In genomic region chr2:64454316-64455030, GRCh38 we compare ENCODE assay signal across 8 cellular contexts. TPM values are rescaled to one million over a fixed set of nuclear protein-coding genes. Genes with fewer than 3 reads are reported as not detected.
DNase-seq lines count a peak whose midpoint lies in the region; ATAC-seq and TF ChIP-seq lines count a peak whose summit lies in the region.

No MANE protein-coding gene starts in this region.

- peak; percentile 79 for ATAC-seq in DND-41 (ENCODE audit: insufficient read depth, low read depth)
- ATAC-seq in GM21390 (IDR thresholded peaks at IDR 0.05; ENCODE audit: unreplicated experiment) = peak; percentile 65

- H3K4me2 ChIP-seq in DND-41 (ENCODE audit: insufficient read depth, low read length) = peak overlapping the region; percentile 65

- peaks cover 3% of the 10 kb centered on the region; the same call in 1 of the 2 replicates for H3K4me1 ChIP-seq in DND-41 (ENCODE audit: insufficient read depth, low read length)
- H3K4me1 ChIP-seq in HUES64 (ENCODE audit: insufficient read depth, low read length) = peaks cover 23% of the 10 kb centered on the region
- H3K4me1 ChIP-seq in iPS-20b (ENCODE audit: insufficient read depth, low read length) = peaks cover 29% of the 10 kb centered on the region; the same call in 1 of the 2 replicates
- H3K4me1 ChIP-seq in skeletal muscle tissue (ENCODE audit: control insufficient read depth in 3 of 3, insufficient read depth in 3 of 3, low read length in 3 of 3) = peaks cover 24 to 49% (median 29%) of the 10 kb centered on the region in 3 donors

- no peak for TF ChIP-seq CTCF in DND-41 (IDR thresholded peaks at IDR 0.05; ENCODE audit: borderline replicate concordance, extremely low read depth, low read length, poor library complexity, severe bottlenecking)
- TF ChIP-seq CTCF in WERI-Rb-1 (IDR thresholded peaks at IDR 0.05; ENCODE audit: low read depth, low read length) = no peak

- H3K9me3 ChIP-seq in DND-41 (ENCODE audit: insufficient read depth, low read length, severe bottlenecking) (no peaks in the 10 kb centered on the region), HUES64 (ENCODE audit: insufficient read depth, low read depth, low read length) (no peaks in the 10 kb centered on the region), WERI-Rb-1 (ENCODE audit: severe bottlenecking) (no peaks in the 10 kb centered on the region), iPS-20b (ENCODE audit: insufficient read depth, low read depth, low read length) (no peaks in the 10 kb centered on the region), skeletal muscle tissue (ENCODE audit: control insufficient read depth in 3 of 3, low read length in 3 of 3) (no peaks in the 10 kb centered on the region)

- in situ Hi-C loops in T47D (cut with HindIII; ENCODE audit: low pct_unique_long_range_greater_than_20kb, low sequenced_read_pairs) = no loop called here

- H3K9ac ChIP-seq in DND-41 (ENCODE audit: low read depth, low read length) (0 out of 2 replicates have a peak overlapping the region, but pooled peaks have one; percentile 28), HUES64 (ENCODE audit: low read depth, low read length) (peak overlapping the region; percentile 83), iPS-20b (ENCODE audit: low read depth, low read length) (peak overlapping the region; percentile 69), skeletal muscle tissue (ENCODE audit: low read depth in 1 of 3, low read length in 3 of 3) (peak overlapping the region; percentile 87 to 89 (median 87))

- no peaks in the 10 kb centered on the region for H3K36me3 ChIP-seq in DND-41 (ENCODE audit: insufficient read depth, low read length)
- peaks cover 35% of the 10 kb centered on the region for H3K36me3 ChIP-seq in HUES64 (ENCODE audit: insufficient read depth, low read length)
- peaks cover 20% of the 10 kb centered on the region for H3K36me3 ChIP-seq in WERI-Rb-1
- H3K36me3 ChIP-seq in iPS-20b (ENCODE audit: insufficient read depth, low read depth, low read length) = peaks cover 35% of the 10 kb centered on the region
- peaks cover 12 to 27% (median 26%) of the 10 kb centered on the region in 3 donors for H3K36me3 ChIP-seq in skeletal muscle tissue (ENCODE audit: control insufficient read depth in 3 of 3, insufficient read depth in 3 of 3, low read length in 3 of 3)

- H3K27me3 ChIP-seq in DND-41 (ENCODE audit: insufficient read depth, low read length, poor library complexity) (peaks cover 61% of the 10 kb centered on the region), HUES64 (ENCODE audit: insufficient read depth, low read length) (no peaks in the 10 kb centered on the region), WERI-Rb-1 (ENCODE audit: insufficient read depth, low read depth, severe bottlenecking) (no peaks in the 10 kb centered on the region), iPS-20b (ENCODE audit: insufficient read depth, low read length) (no peaks in the 10 kb centered on the region), skeletal muscle tissue (ENCODE audit: control insufficient read depth in 3 of 3, insufficient read depth in 3 of 3, low read length in 3 of 3) (no peaks in the 10 kb centered on the region)

- no peaks in the 10 kb centered on the region for H3K79me2 ChIP-seq in DND-41 (ENCODE audit: insufficient read depth, low read length)

- H3K4me3 ChIP-seq in DND-41 (ENCODE audit: low read depth in 1 of 2, low read length in 2 of 2) (peak overlapping the region in 1 of 2 experiments; percentile 50; a peak in 2 of 4 replicates), HUES64 (ENCODE audit: low read length) (peak overlapping the region; percentile 77), WERI-Rb-1 (ENCODE audit: low read depth, low read length) (peak overlapping the region; percentile 86), iPS-20b (ENCODE audit: low read length) (peak overlapping the region; percentile 88), skeletal muscle tissue (ENCODE audit: low read length in 3 of 3) (peak overlapping the region; percentile 68 to 86 (median 86))

- H3K27ac ChIP-seq in DND-41 (ENCODE audit: low read length) = no peak overlapping the region
- H3K27ac ChIP-seq in HUES64 (ENCODE audit: low read depth, low read length) = peak overlapping the region; percentile 95; the same call in 1 of the 2 replicates
- peak overlapping the region; percentile 91 for H3K27ac ChIP-seq in WERI-Rb-1
- no peak overlapping the region for H3K27ac ChIP-seq in iPS-20b (ENCODE audit: low read length)
- peak overlapping the region; percentile 96 for H3K27ac ChIP-seq in skeletal muscle tissue (ENCODE audit: low read depth, low read length)

- H4K20me1 ChIP-seq in DND-41 (ENCODE audit: insufficient read depth, low read length) = no peaks in the 10 kb centered on the region

- WGBS in HUES64 = under 1% methylated on average over 96 of the region's 96 CpGs

- peak overlapping the region; percentile 50; the same call in 1 of the 2 replicates for H2AFZ ChIP-seq in DND-41 (ENCODE audit: low read depth, low read length)

- peak; percentile 47 for DNase-seq in DND-41
- peak; percentile 85 for DNase-seq in WERI-Rb-1
- peak; percentile 61 to 73 for DNase-seq in T47D (ENCODE audit: low read depth in 1 of 2, low spot score in 1 of 2)
- no peak for DNase-seq in H4 (ENCODE audit: low spot score)

RNA-seq across cellular contexts. Expression of gene LGALSL, which starts 0.5 kb away (rescaled TPM):
- polyA plus RNA-seq in HUES64 (2013, experiment 1 of 2) = 16.2 TPM
- 18.7 TPM for polyA plus RNA-seq in HUES64 (2013, experiment 2 of 2)
- total RNA-seq in skeletal muscle tissue = 11.5 TPM
- total RNA-seq in H4 (2014; rRNA removed; shearing (Covaris generic)) = 5.0 and 6.4 TPM in 2 replicates

Comparison
In these comparisons a context has a peak if more than half of its experiments do, and no peak if none do; other contexts are left out.
1. H3K27ac ChIP-seq: peak in HUES64 (single experiment), WERI-Rb-1 (single experiment) and skeletal muscle tissue (single experiment); none in DND-41 (single experiment) and iPS-20b (single experiment).
2. H3K9ac ChIP-seq: peak in every context shown above with its lines; median percentile 87 in skeletal muscle tissue; 83 in HUES64; 69 in iPS-20b; 28 in DND-41.